In the genomic region with DNA sequence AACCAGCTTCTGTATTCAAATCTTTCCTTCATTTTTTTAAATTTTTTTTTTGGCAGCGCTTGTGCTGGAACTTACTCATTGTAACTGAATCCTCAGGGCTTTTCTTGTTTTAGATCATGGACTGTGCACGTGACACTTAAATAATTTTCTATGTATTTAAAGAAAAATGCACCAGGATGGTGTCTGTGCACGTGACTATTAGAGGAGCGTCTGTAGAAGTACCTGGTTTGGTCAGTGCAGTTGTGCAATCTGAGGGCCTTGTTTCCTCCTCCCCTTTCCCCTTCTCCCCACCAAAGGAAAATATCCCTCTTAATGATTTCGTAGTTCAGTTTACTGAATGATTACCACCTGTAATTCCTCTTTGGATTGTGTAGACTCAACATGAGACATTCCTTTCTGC, we compare ENCODE assay signal across 21 cellular contexts. TPM values are rescaled to one million over a fixed set of nuclear protein-coding genes. Genes with fewer than 3 reads are reported as not detected.
DNase-seq lines count a peak whose midpoint lies in the region; ATAC-seq, FAIRE-seq and TF ChIP-seq lines count a peak whose summit lies in the region.
"Had no signal": no experiment of that assay in that cellular context is flagged by ENCODE, and none has a peak within 500 bp of the region (broad histone marks: within the 10 kb centered on the region; RNA-seq: fewer than 3 reads in every experiment).

No MANE protein-coding gene starts in this region.

- peak overlapping the region; percentile 30 for H3K27ac Mint-ChIP-seq in activated CD4-positive, alpha-beta T cell treated with anti-CD3 and anti-CD28 coated beads for 36 hours
- peak overlapping the region; percentile 48 for H3K27ac Mint-ChIP-seq in activated T-helper 17 cell treated with anti-CD3 and anti-CD28 coated beads, Interleukin-2, amount 50 U/mL, for 72 hours
- H3K27ac Mint-ChIP-seq in stimulated activated effector memory CD8-positive, alpha-beta T cell treated with anti-CD3 and anti-CD28 coated beads, Interleukin-12 subunit alpha, Interleukin-12 subunit beta, amount 100 ng/mL, for 72 hours = peak overlapping the region; percentile 69

- no peak overlapping the region for H3K4me3 ChIP-seq in kidney (ENCODE audit: low read length in 2 of 2)
- H3K4me3 ChIP-seq: adrenal gland, esophagus muscularis mucosa, psoas muscle, smooth muscle cell had no signal

- POLR2A ChIA-PET in activated CD4-positive, alpha-beta T cell treated with anti-CD3 and anti-CD28 coated beads for 36 hours (lab: Charles Lee) = interaction anchor here (0.6 kb wide), 1 partner anchor 31 kb away, joined by 4 read pairs; the partner anchor contains the start of gene EDEM1

- no peak overlapping the region for H3K9ac ChIP-seq in kidney (ENCODE audit: low read length in 2 of 2)

- no peak for TF ChIP-seq CTCF in kidney (IDR thresholded peaks at IDR 0.05; ENCODE audit: borderline replicate concordance, extremely low read depth, insufficient read depth)

- no peak overlapping the region for H3K4me3 Mint-ChIP-seq in activated CD4-positive, alpha-beta T cell treated with anti-CD3 and anti-CD28 coated beads for 36 hours
- H3K4me3 Mint-ChIP-seq in activated T-helper 17 cell treated with anti-CD3 and anti-CD28 coated beads, Interleukin-2, amount 50 U/mL, for 72 hours = no peak overlapping the region
- no peak overlapping the region for H3K4me3 Mint-ChIP-seq in stimulated activated effector memory CD8-positive, alpha-beta T cell treated with anti-CD3 and anti-CD28 coated beads, Interleukin-12 subunit alpha, Interleukin-12 subunit beta, amount 100 ng/mL, for 72 hours
- H3K4me3 Mint-ChIP-seq: activated CD8-positive, alpha-beta T cell treated with anti-CD3 and anti-CD28 coated beads for 36 hours; IgD-negative memory B cell had no signal

- no peaks in the 10 kb centered on the region for H3K27me3 Mint-ChIP-seq in activated CD4-positive, alpha-beta T cell treated with anti-CD3 and anti-CD28 coated beads for 36 hours
- no peaks in the 10 kb centered on the region for H3K27me3 Mint-ChIP-seq in activated T-helper 17 cell treated with anti-CD3 and anti-CD28 coated beads, Interleukin-2, amount 50 U/mL, for 72 hours
- H3K27me3 Mint-ChIP-seq: activated CD8-positive, alpha-beta T cell treated with anti-CD3 and anti-CD28 coated beads for 36 hours; IgD-negative memory B cell had no signal

- H3K4me1 ChIP-seq in kidney (ENCODE audit: control insufficient read depth in 1 of 2, insufficient read depth in 1 of 2, low read depth in 1 of 2, low read length in 2 of 2) = peaks cover 10 to 18% of the 10 kb centered on the region in 2 donors
- H3K4me1 ChIP-seq: adrenal gland, psoas muscle had no signal

- CTCF ChIA-PET in activated CD4-positive, alpha-beta T cell treated with anti-CD3 and anti-CD28 coated beads for 36 hours (lab: Charles Lee) = interaction anchor here (1.0 to 1.3 kb wide), 2 partner anchors 8 to 15 kb away, joined by 3 to 5 read pairs; no protein-coding TSS in a partner anchor

- peaks cover 48% of the 10 kb centered on the region for H3K36me3 Mint-ChIP-seq in activated CD4-positive, alpha-beta T cell treated with anti-CD3 and anti-CD28 coated beads for 36 hours (ENCODE audit: low read depth)
- H3K36me3 Mint-ChIP-seq in activated T-helper 17 cell treated with anti-CD3 and anti-CD28 coated beads, Interleukin-2, amount 50 U/mL, for 72 hours (ENCODE audit: low read depth) = peaks cover 78% of the 10 kb centered on the region
- H3K36me3 Mint-ChIP-seq in stimulated activated effector memory CD8-positive, alpha-beta T cell treated with anti-CD3 and anti-CD28 coated beads, Interleukin-12 subunit alpha, Interleukin-12 subunit beta, amount 100 ng/mL, for 72 hours = peaks cover 81% of the 10 kb centered on the region

- peak overlapping the region; percentile 26 to 66 for H3K27ac ChIP-seq in kidney (ENCODE audit: low read depth in 2 of 2, low read length in 2 of 2)
- H3K27ac ChIP-seq: psoas muscle, RWPE1 had no signal

- no peak for FAIRE-seq in kidney (lab: Jason Lieb, UNC)

- peaks cover 5% of the 10 kb centered on the region for H3K4me1 Mint-ChIP-seq in activated CD4-positive, alpha-beta T cell treated with anti-CD3 and anti-CD28 coated beads for 36 hours
- H3K4me1 Mint-ChIP-seq in activated T-helper 17 cell treated with anti-CD3 and anti-CD28 coated beads, Interleukin-2, amount 50 U/mL, for 72 hours = peaks cover 12% of the 10 kb centered on the region
- peaks cover 6% of the 10 kb centered on the region for H3K4me1 Mint-ChIP-seq in stimulated activated effector memory CD8-positive, alpha-beta T cell treated with anti-CD3 and anti-CD28 coated beads, Interleukin-12 subunit alpha, Interleukin-12 subunit beta, amount 100 ng/mL, for 72 hours

- intact Hi-C loops in activated CD4-positive, alpha-beta T cell treated with anti-CD3 and anti-CD28 coated beads for 36 hours (cut with DNase I, micrococcal nuclease) = no loop called here
- intact Hi-C loops in kidney (cut with DNase I) = no loop called here

- ATAC-seq in activated CD4-positive, alpha-beta T cell treated with anti-CD3 and anti-CD28 coated beads for 36 hours = no peak
- ATAC-seq in activated T-helper 17 cell treated with anti-CD3 and anti-CD28 coated beads, Interleukin-2, amount 50 U/mL, for 72 hours (replicated peaks) = no peak
- no peak for ATAC-seq in stimulated activated effector memory CD8-positive, alpha-beta T cell treated with anti-CD3 and anti-CD28 coated beads, Interleukin-12 subunit alpha, Interleukin-12 subunit beta, amount 100 ng/mL, for 72 hours
- no peak for ATAC-seq in GM18909 (IDR thresholded peaks at IDR 0.05; ENCODE audit: poor library complexity, unreplicated experiment)
- no peak for ATAC-seq in HG02981 (IDR thresholded peaks at IDR 0.05; ENCODE audit: unreplicated experiment)
- ATAC-seq in HG03442 (IDR thresholded peaks at IDR 0.05; ENCODE audit: unreplicated experiment) = no peak
- ATAC-seq: activated CD8-positive, alpha-beta T cell treated with anti-CD3 and anti-CD28 coated beads for 36 hours had no signal

- no peaks in the 10 kb centered on the region for H3K9me3 ChIP-seq in kidney (ENCODE audit: control insufficient read depth in 1 of 2, low read length in 2 of 2)
- H3K9me3 ChIP-seq: adrenal gland, esophagus muscularis mucosa, psoas muscle had no signal

- DNase-seq in activated CD4-positive, alpha-beta T cell treated with anti-CD3 and anti-CD28 coated beads for 36 hours = no peak
- no peak for DNase-seq in activated CD4-positive, alpha-beta T cell treated with anti-CD3 and anti-CD28 coated beads, Interleukin-2, amount 50 U/mL, for 4 hours
- DNase-seq in kidney = no peak
- DNase-seq in stimulated activated effector memory CD8-positive, alpha-beta T cell treated with anti-CD3 and anti-CD28 coated beads, Interleukin-12 subunit alpha, Interleukin-12 subunit beta, amount 100 ng/mL, for 72 hours (ENCODE audit: low spot score in 2 of 2) = no peak
- DNase-seq: activated CD8-positive, alpha-beta T cell treated with anti-CD3 and anti-CD28 coated beads for 36 hours; C1 segment of cervical spinal cord; caudate nucleus; MV-4-11; NCI-H187 treated with DMSO at 0.1 percent for 48 hours; NCI-H510A; psoas muscle; stimulated activated CD4-positive, alpha-beta T cell treated with anti-CD3 and anti-CD28 coated beads, Interleukin-4, amount 100 ng/mL, for 24 hours had no signal

- no peaks in the 10 kb centered on the region for H3K9me3 Mint-ChIP-seq in activated CD4-positive, alpha-beta T cell treated with anti-CD3 and anti-CD28 coated beads for 36 hours (ENCODE audit: low read depth)
- H3K9me3 Mint-ChIP-seq in activated T-helper 17 cell treated with anti-CD3 and anti-CD28 coated beads, Interleukin-2, amount 50 U/mL, for 72 hours = no peaks in the 10 kb centered on the region
- no peaks in the 10 kb centered on the region for H3K9me3 Mint-ChIP-seq in stimulated activated effector memory CD8-positive, alpha-beta T cell treated with anti-CD3 and anti-CD28 coated beads, Interleukin-12 subunit alpha, Interleukin-12 subunit beta, amount 100 ng/mL, for 72 hours
- H3K9me3 Mint-ChIP-seq: activated CD8-positive, alpha-beta T cell treated with anti-CD3 and anti-CD28 coated beads for 36 hours; IgD-negative memory B cell had no signal

- peaks cover 21% of the 10 kb centered on the region in 2 donors for H3K36me3 ChIP-seq in kidney (ENCODE audit: control insufficient read depth in 1 of 2, insufficient read depth in 2 of 2, low read length in 2 of 2)

RNA-seq across cellular contexts. Expression of gene EDEM1, which starts 31.3 kb away (rescaled TPM):
- 100 to 1,000 TPM; 105 to 175 TPM for total RNA-seq in activated CD4-positive, alpha-beta T cell treated with anti-CD3 and anti-CD28 coated beads for 36 hours
- 100 to 1,000 TPM; 145 to 194 TPM for total RNA-seq in activated T-helper 17 cell treated with anti-CD3 and anti-CD28 coated beads, Interleukin-2, amount 50 U/mL, for 72 hours
- total RNA-seq in kidney = 47.5 TPM
- 5.5 TPM for polyA plus RNA-seq in kidney (ENCODE audit: insufficient read depth, low read depth, low replicate concordance)
